Comparison of ENCODE assay signal across 22 cellular contexts in the genomic region with DNA sequence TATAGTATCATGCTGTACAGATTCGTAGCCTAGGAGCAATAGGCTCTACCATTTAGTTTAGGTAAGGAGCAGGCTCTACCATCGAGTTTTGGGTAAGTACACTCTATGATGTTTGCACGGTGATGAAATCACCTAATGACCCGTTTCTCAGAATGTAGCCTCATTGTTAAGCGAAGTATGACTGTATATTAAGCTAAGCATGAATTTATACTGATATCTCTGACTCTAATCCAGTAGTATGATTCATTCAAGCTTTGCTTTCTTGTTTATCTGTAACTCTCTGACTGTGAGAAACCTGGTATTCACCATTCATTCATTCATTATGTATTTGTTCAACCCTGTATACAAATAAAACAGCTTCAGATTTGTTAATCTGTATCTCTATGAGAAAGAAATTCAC.
"Had no signal": no experiment of that assay in that cellular context is flagged by ENCODE, and none has a peak within 500 bp of the region (broad histone marks: within the 10 kb centered on the region; RNA-seq: fewer than 3 reads in every experiment).

No MANE protein-coding gene starts in this region.

- DNase-seq: cortex of kidney; dorsolateral prefrontal cortex; effector memory CD4-positive, alpha-beta T cell; gastrocnemius medialis; heart right ventricle; hypothalamus; islet precursor cell; mammary epithelial cell; naive thymus-derived CD4-positive, alpha-beta T cell; nephron progenitor cell; psoas muscle; retina; right lobe of liver; spleen; stimulated activated CD4-positive, alpha-beta T cell treated with anti-CD3 and anti-CD28 coated beads, Interleukin-15, amount 100 ng/mL, for 24 hours; stimulated activated CD4-positive, alpha-beta T cell treated with anti-CD3 and anti-CD28 coated beads, Interleukin-1b, Interleukin-23, amount 100 ng/mL, for 48 hours; stimulated activated CD4-positive, alpha-beta T cell treated with anti-CD3 and anti-CD28 coated beads, Interleukin-4, amount 100 ng/mL, for 24 hours; tibial artery; upper lobe of left lung had no signal

- H3K4me3 ChIP-seq: dorsolateral prefrontal cortex, gastrocnemius medialis, heart right ventricle, psoas muscle, right lobe of liver, spleen, tibial artery, upper lobe of left lung, vagina had no signal

- ATAC-seq: gastrocnemius medialis; heart right ventricle; left lobe of liver; naive thymus-derived CD4-positive, alpha-beta T cell; psoas muscle; right lobe of liver; stimulated activated memory B cell treated with anti-CD40 and anti-IgM and Interleukin-4, amounts not matched to agents 10 μg/mL and 1 μg/mL and 100 μg/mL, for 72 hours had no signal
